ENCODE assay signal across 25 cellular contexts in genomic region chr20:59406446-59406845, GRCh38.
"Had no signal": no experiment of that assay in that cellular context is flagged by ENCODE, and none has a peak within 500 bp of the region (broad histone marks: within the 10 kb centered on the region; RNA-seq: fewer than 3 reads in every experiment).

No MANE protein-coding gene starts in this region.

- H3K36me3 ChIP-seq: gastrocnemius medialis, lower lobe of right lung, ovary, right lobe of liver, tibial artery, uterus had no signal

- H3K4me3 ChIP-seq: dorsolateral prefrontal cortex, gastrocnemius medialis, lower lobe of right lung, ovary, psoas muscle, right lobe of liver, testis, tibial artery, uterus had no signal

- ATAC-seq: gastrocnemius medialis; lower lobe of right lung; naive thymus-derived CD8-positive, alpha-beta T cell; right lobe of liver; stimulated activated effector memory CD8-positive, alpha-beta T cell treated with anti-CD3 and anti-CD28 coated beads, Interleukin-12 subunit alpha, Interleukin-12 subunit beta, amount 100 ng/mL, for 72 hours had no signal

- H3K9me3 ChIP-seq: gastrocnemius medialis, lower lobe of right lung, ovary, psoas muscle, right lobe of liver, testis, tibial artery, uterus had no signal

- H3K27me3 ChIP-seq: ovary, testis had no signal

- DNase-seq: central memory CD4-positive, alpha-beta T cell; dorsolateral prefrontal cortex; effector CD4-positive, alpha-beta T cell; foreskin fibroblast; gastrocnemius medialis; hypothalamus; immature natural killer cell; islet precursor cell; lower lobe of right lung; naive thymus-derived CD8-positive, alpha-beta T cell; nephron progenitor cell; occipital lobe; ovary; posterior cingulate gyrus; psoas muscle; right lobe of liver; stimulated activated CD4-positive, alpha-beta T cell treated with anti-CD3 and anti-CD28 coated beads, Interleukin-2, amount 100 ng/mL, for 24 hours; stimulated activated CD4-positive, alpha-beta T cell treated with anti-CD3 and anti-CD28 coated beads, Interleukin-4, amount 100 ng/mL, for 24 hours; stimulated activated naive CD4-positive, alpha-beta T cell treated with Interleukin-2 at 50 U/mL for 16 hours; substantia nigra; testis; tibial artery; uterus had no signal

- H3K4me1 ChIP-seq: psoas muscle, uterus had no signal

- H3K27ac ChIP-seq: dorsolateral prefrontal cortex, gastrocnemius medialis, lower lobe of right lung, ovary, psoas muscle, right lobe of liver, testis, tibial artery, uterus had no signal

- FAIRE-seq: colon had no signal
